1 cellular context compared by ENCODE assay signal in genomic region chr3:178480795-178481194, GRCh38.
TF ChIP-seq lines count a peak whose summit lies in the region.

No MANE protein-coding gene starts in this region.

TF ChIP-seq in GM12878, 131 proteins besides CTCF, POLR2A, EP300 and RAD21 (continued from another document):
- TF ChIP-seq E2F8 (IDR thresholded peaks at IDR 0.05; ENCODE audit: low read depth, partially characterized antibody) = no peak
- no peak for TF ChIP-seq KDM1A (IDR thresholded peaks at IDR 0.05; ENCODE audit: borderline replicate concordance)
- no peak for TF ChIP-seq SREBF2 (IDR thresholded peaks at IDR 0.05; ENCODE audit: low read length)
- TF ChIP-seq ZBTB33 (IDR thresholded peaks at IDR 0.05) = no peak
- peak; percentile 52; the same call in 1 of the 2 replicates for TF ChIP-seq MXI1 (IDR thresholded peaks at IDR 0.05; ENCODE audit: low read depth, low read length)
- TF ChIP-seq MYB (IDR thresholded peaks at IDR 0.05; ENCODE audit: borderline replicate concordance, low read depth, low read length) = no peak
- 0 out of 4 replicates have a peak, but pooled peaks of 1 of the 2 experiments have one; percentile 11 for TF ChIP-seq CEBPB (IDR thresholded peaks at IDR 0.05; ENCODE audit: borderline replicate concordance in 1 of 2, low read depth in 2 of 2, low read length in 2 of 2)
- TF ChIP-seq IRF4 (IDR thresholded peaks at IDR 0.05; ENCODE audit: low read depth, low read length) = peak; percentile 96
- TF ChIP-seq SRF (IDR thresholded peaks at IDR 0.05; ENCODE audit: low read depth in 2 of 2, low read length in 2 of 2) = peak in 1 of 2 experiments; percentile 86; a peak in 2 of 4 replicates
TF ChIP-seq in GM12878: peak in this region for 54.
